In the genomic region with DNA sequence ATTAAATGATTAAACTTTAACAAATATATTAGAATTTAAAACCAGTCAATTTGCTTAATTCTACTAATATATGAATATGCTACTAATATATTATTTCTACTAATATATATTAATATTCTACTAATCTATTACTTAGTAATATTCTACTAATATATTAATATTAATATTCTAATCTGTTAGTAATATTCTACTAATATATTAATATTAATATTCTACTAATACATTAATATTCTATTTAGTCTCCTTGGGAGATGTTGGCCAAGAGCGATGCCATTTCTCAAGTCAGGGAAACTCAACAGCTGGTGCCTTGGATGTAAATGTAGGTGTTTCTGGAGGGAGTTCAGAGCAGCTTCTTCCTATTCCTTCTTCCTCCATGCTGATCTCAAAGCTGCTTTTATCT, we compare ENCODE assay signal across 23 cellular contexts.
"Had no signal": no experiment of that assay in that cellular context is flagged by ENCODE, and none has a peak within 500 bp of the region (broad histone marks: within the 10 kb centered on the region; RNA-seq: fewer than 3 reads in every experiment).

No MANE protein-coding gene starts in this region.

- H3K9me3 ChIP-seq: Peyer's patch, SJSA1 had no signal

- H3K36me3 ChIP-seq: Peyer's patch, SJSA1 had no signal

- H3K4me1 ChIP-seq: Peyer's patch, SJSA1 had no signal

- H3K27me3 ChIP-seq: Peyer's patch, SJSA1 had no signal

- H3K4me3 ChIP-seq: Peyer's patch, SJSA1 had no signal

- H3K27ac ChIP-seq: Peyer's patch, SJSA1 had no signal

- FAIRE-seq: astrocyte had no signal

- DNase-seq: activated B cell treated with CpG ODN at 0.5 μM for 24 hours; activated CD4-positive, alpha-beta memory T cell treated with anti-CD3 and anti-CD28 coated beads for 36 hours; activated CD4-positive, alpha-beta T cell treated with anti-CD3 and anti-CD28 coated beads for 1 hour; activated CD4-positive, alpha-beta T cell treated with anti-CD3 and anti-CD28 coated beads, Interleukin-2, amount 10 ng/mL, durations not matched to agents 7 days and 5 days; activated CD8-positive, alpha-beta memory T cell treated with anti-CD3 and anti-CD28 coated beads for 24 hours; activated effector memory CD4-positive, alpha-beta T cell treated with anti-CD3 and anti-CD28 coated beads, Interleukin-2, amount 50 U/mL, for 16 hours; activated naive CD4-positive, alpha-beta T cell treated with Interleukin-2 at 50 U/mL for 16 hours; activated naive CD8-positive, alpha-beta T cell treated with anti-CD3 and anti-CD28 coated beads, Interleukin-2, amount 50 U/mL, for 24 hours; activated T-cell treated with anti-CD3 and anti-CD28 coated beads, Interleukin-2, amount 50 U/mL, for 4 hours; amniotic stem cell; KG1; NCI-H1105; NCI-H1436; NCI-H1694 treated with DMSO at 0.1 percent for 48 hours; NCI-H2029 treated with DMSO at 0.1 percent for 48 hours; NCI-H446; NCI-H524; Peyer's patch; SHP77 had no signal

- ATAC-seq: activated naive CD4-positive, alpha-beta T cell treated with anti-CD3 and anti-CD28 coated beads, Interleukin-2, amount 50 U/mL, for 72 hours; activated naive CD8-positive, alpha-beta T cell treated with anti-CD3 and anti-CD28 coated beads, Interleukin-2, amount 50 U/mL, for 24 hours; activated T-cell treated with anti-CD3 and anti-CD28 coated beads, Interleukin-2, amount 50 U/mL, for 4 hours; SK-N-SH treated with all-trans-retinoic acid at 6 μM for 48 hours had no signal
